ENCODE assay signal across 8 cellular contexts in genomic region chr15:40807028-40807887, GRCh38. TPM values are rescaled to one million over a fixed set of nuclear protein-coding genes. Genes with fewer than 3 reads are reported as not detected.
DNase-seq lines count a peak whose midpoint lies in the region; TF ChIP-seq lines count a peak whose summit lies in the region.

A gene with protein sequence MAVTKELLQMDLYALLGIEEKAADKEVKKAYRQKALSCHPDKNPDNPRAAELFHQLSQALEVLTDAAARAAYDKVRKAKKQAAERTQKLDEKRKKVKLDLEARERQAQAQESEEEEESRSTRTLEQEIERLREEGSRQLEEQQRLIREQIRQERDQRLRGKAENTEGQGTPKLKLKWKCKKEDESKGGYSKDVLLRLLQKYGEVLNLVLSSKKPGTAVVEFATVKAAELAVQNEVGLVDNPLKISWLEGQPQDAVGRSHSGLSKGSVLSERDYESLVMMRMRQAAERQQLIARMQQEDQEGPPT (minus strand): TSS chr15:40807473. CDS start chr15:40807446, 27 bp downstream.
Gene ZFYVE19, plus strand, starts transcription at chr15:40807089. Its CDS starts 501 bp downstream, at chr15:40807590.

- peak within 1 kb of the TSS; percentile 81 for H3K9ac ChIP-seq in ES-I3 (ENCODE audit: low read depth, low read length)

- peaks cover 8% of the 10 kb centered on the region for H3K36me3 Mint-ChIP-seq in nephron (ENCODE audit: low read depth)
- peaks cover 8% of the 10 kb centered on the region for H3K36me3 Mint-ChIP-seq in stimulated activated naive CD8-positive, alpha-beta T cell treated with anti-CD3 and anti-CD28 coated beads, Interleukin-15, Interleukin-2, amounts not matched to agents 100 ng/mL and 50 ng/mL, for 24 hours (ENCODE audit: low read depth)

- H3K27me3 ChIP-seq in H7 (ENCODE audit: control insufficient read depth, insufficient read depth, low read length), result no peaks in the 10 kb centered on the region

- H3K27me3 Mint-ChIP-seq in nephron (ENCODE audit: low read depth), result no peaks in the 10 kb centered on the region
- H3K27me3 Mint-ChIP-seq in stimulated activated naive CD8-positive, alpha-beta T cell treated with anti-CD3 and anti-CD28 coated beads, Interleukin-15, Interleukin-2, amounts not matched to agents 100 ng/mL and 50 ng/mL, for 24 hours, result no peaks in the 10 kb centered on the region

- DNase-seq in H7 (peak; percentile 94), M059J (ENCODE audit: low read depth) (peak; percentile 98), SHP77 (lab: John Stamatoyannopoulos, UW) (peak; percentile 97 to 98), fibroblast of pulmonary artery (ENCODE audit: low read depth) (peak; percentile 98)
- DNase-seq in activated effector memory CD4-positive, alpha-beta T cell treated with Interleukin-2 at 50 U/mL for 16 hours, result peak; percentile 88

- H3K27ac Mint-ChIP-seq in nephron, result peak within 1 kb of the TSS; percentile 95 to 97 (median 97)
- peak within 1 kb of the TSS; percentile 92 for H3K27ac Mint-ChIP-seq in stimulated activated naive CD8-positive, alpha-beta T cell treated with anti-CD3 and anti-CD28 coated beads, Interleukin-15, Interleukin-2, amounts not matched to agents 100 ng/mL and 50 ng/mL, for 24 hours

- peaks cover 4% of the 10 kb centered on the region; the same call in 1 of the 2 replicates for H3K4me1 ChIP-seq in ES-I3 (ENCODE audit: insufficient read depth, low read length)

- TF ChIP-seq CTCF in fibroblast of pulmonary artery (IDR thresholded peaks at IDR 0.05; ENCODE audit: low read length, missing control alignments) (no peak), nephron (IDR thresholded peaks at IDR 0.05; ENCODE audit: unreplicated experiment in 3 of 3) (no peak)

- H3K4me3 ChIP-seq in H7 (ENCODE audit: insufficient read depth, low read depth, low read length) (peak within 1 kb of the TSS; percentile 100), fibroblast of pulmonary artery (replicated peaks; ENCODE audit: low read depth, low read length) (peak within 1 kb of the TSS; percentile 74)

- no peaks in the 10 kb centered on the region for H3K36me3 ChIP-seq in ES-I3 (ENCODE audit: insufficient read depth, low read length)
- H3K36me3 ChIP-seq in H7 (replicated peaks; ENCODE audit: control insufficient read depth, insufficient read depth, low read length), result no peaks in the 10 kb centered on the region; the same call in 1 of the 2 replicates

- peaks cover 23% of the 10 kb centered on the region for H3K4me1 Mint-ChIP-seq in nephron
- peaks cover 17% of the 10 kb centered on the region for H3K4me1 Mint-ChIP-seq in stimulated activated naive CD8-positive, alpha-beta T cell treated with anti-CD3 and anti-CD28 coated beads, Interleukin-15, Interleukin-2, amounts not matched to agents 100 ng/mL and 50 ng/mL, for 24 hours (ENCODE audit: low read depth)

- peak within 1 kb of the TSS; percentile 92 to 97 (median 95) for H3K4me3 Mint-ChIP-seq in nephron
- H3K4me3 Mint-ChIP-seq in stimulated activated naive CD8-positive, alpha-beta T cell treated with anti-CD3 and anti-CD28 coated beads, Interleukin-15, Interleukin-2, amounts not matched to agents 100 ng/mL and 50 ng/mL, for 24 hours, result peak within 1 kb of the TSS; percentile 90

- no peaks in the 10 kb centered on the region for H3K9me3 Mint-ChIP-seq in nephron
- H3K9me3 Mint-ChIP-seq in stimulated activated naive CD8-positive, alpha-beta T cell treated with anti-CD3 and anti-CD28 coated beads, Interleukin-15, Interleukin-2, amounts not matched to agents 100 ng/mL and 50 ng/mL, for 24 hours, result no peaks in the 10 kb centered on the region

- no peaks in the 10 kb centered on the region for H3K9me3 ChIP-seq in ES-I3 (ENCODE audit: control insufficient read depth, insufficient read depth, low read length)

RNA-seq across cellular contexts. Expression of the first gene that starts in this region (rescaled TPM):
- total RNA-seq in H7 (2014; rRNA removed; shearing (Covaris generic)), result 28.2 and 34.6 TPM in 2 replicates
- 26.1 and 31.5 TPM in 2 replicates for total RNA-seq in M059J (2014; rRNA removed; shearing (Covaris generic))

RNA-seq across cellular contexts. Expression of gene ZFYVE19, which starts in this region (rescaled TPM):
- total RNA-seq in H7 (2014; rRNA removed; shearing (Covaris generic)), result 25.5 and 30.0 TPM in 2 replicates
- total RNA-seq in M059J (2014; rRNA removed; shearing (Covaris generic)), result 45.9 and 60.7 TPM in 2 replicates

Comparison
In these comparisons a context has a peak if more than half of its experiments do, and no peak if none do; other contexts are left out.
1. Peak in every context shown above with its lines: DNase-seq and H3K4me3 ChIP-seq.